Comparison of ENCODE assay signal across 9 cellular contexts in genomic region chr6:157667211-157668033, GRCh38.
DNase-seq lines count a peak whose midpoint lies in the region; ATAC-seq and TF ChIP-seq lines count a peak whose summit lies in the region.
"Had no signal": no experiment of that assay in that cellular context is flagged by ENCODE, and none has a peak within 500 bp of the region (broad histone marks: within the 10 kb centered on the region; RNA-seq: fewer than 3 reads in every experiment).

No MANE protein-coding gene starts in this region.

- H3K4me3 Mint-ChIP-seq in activated CD8-positive, alpha-beta memory T cell treated with anti-CD3 and anti-CD28 coated beads, Interleukin-2, amount 10 ng/mL, durations not matched to agents 7 days and 5 days = no peak overlapping the region
- no peak overlapping the region for H3K4me3 Mint-ChIP-seq in natural killer cell

- TF ChIP-seq POLR2A in suprapubic skin (IDR thresholded peaks at IDR 0.05) = no peak

- H3K4me1 Mint-ChIP-seq in activated CD8-positive, alpha-beta memory T cell treated with anti-CD3 and anti-CD28 coated beads, Interleukin-2, amount 10 ng/mL, durations not matched to agents 7 days and 5 days = peaks cover 17% of the 10 kb centered on the region
- peaks cover 6 to 13% of the 10 kb centered on the region in 2 donors for H3K4me1 Mint-ChIP-seq in natural killer cell

- DNase-seq in DMS79 treated with DMSO at 0.1 percent for 48 hours (lab: John Stamatoyannopoulos, UW) (peak; percentile 72), NCI-H774 (lab: John Stamatoyannopoulos, UW) (peak; percentile 65), epithelial cell of proximal tubule (ENCODE audit: low read depth) (peak; percentile 1), natural killer cell (peak; percentile 21), suprapubic skin (ENCODE audit: low spot score in 2 of 2) (peak in 1 of 2 donors; percentile 78)
- DNase-seq in activated CD8-positive, alpha-beta memory T cell treated with anti-CD3 and anti-CD28 coated beads, Interleukin-2, amount 10 ng/mL, durations not matched to agents 7 days and 5 days = peak; percentile 68

- TF ChIP-seq CTCF in epithelial cell of proximal tubule (conservative IDR thresholded peaks at IDR 0.05; ENCODE audit: low read depth, low read length) (peak; percentile 96), natural killer cell (IDR thresholded peaks at IDR 0.05) (peak; percentile 86), suprapubic skin (IDR thresholded peaks at IDR 0.05) (peak; percentile 66 to 71)

- intact Hi-C loops in natural killer cell (cut with micrococcal nuclease) = loop anchor here (1.0 to 5.0 kb wide), 3 partner anchors 205 to 353 kb away; partner anchors contain the start of gene ZDHHC14

- H3K9me3 ChIP-seq in suprapubic skin = no peaks in the 10 kb centered on the region

- ATAC-seq in HG02885 (IDR thresholded peaks at IDR 0.05; ENCODE audit: poor library complexity, unreplicated experiment) = peak; percentile 54
- peak; percentile 60 for ATAC-seq in activated CD8-positive, alpha-beta memory T cell treated with anti-CD3 and anti-CD28 coated beads, Interleukin-2, amount 10 ng/mL, durations not matched to agents 7 days and 5 days
- ATAC-seq in natural killer cell = peak; percentile 72 to 81 (median 78)
- ATAC-seq in GM21529 (IDR thresholded peaks at IDR 0.05; ENCODE audit: unreplicated experiment) = no peak

- no peak for TF ChIP-seq EP300 in suprapubic skin (IDR thresholded peaks at IDR 0.05)

- peaks cover 5% of the 10 kb centered on the region for H3K27me3 Mint-ChIP-seq in activated CD8-positive, alpha-beta memory T cell treated with anti-CD3 and anti-CD28 coated beads, Interleukin-2, amount 10 ng/mL, durations not matched to agents 7 days and 5 days
- peaks cover 0 to 4% of the 10 kb centered on the region in 2 donors for H3K27me3 Mint-ChIP-seq in natural killer cell (ENCODE audit: low read depth in 2 of 2)

- H3K36me3 ChIP-seq in suprapubic skin = no peaks in the 10 kb centered on the region

- WGBS in suprapubic skin = 47% methylated on average over 12 of the region's 12 CpGs

- no peak overlapping the region for H3K27ac Mint-ChIP-seq in activated CD8-positive, alpha-beta memory T cell treated with anti-CD3 and anti-CD28 coated beads, Interleukin-2, amount 10 ng/mL, durations not matched to agents 7 days and 5 days
- H3K27ac Mint-ChIP-seq in natural killer cell = no peak overlapping the region

- CTCF ChIA-PET in activated CD8-positive, alpha-beta memory T cell treated with anti-CD3 and anti-CD28 coated beads, Interleukin-2, amount 10 ng/mL, durations not matched to agents 7 days and 5 days (lab: Charles Lee) = interaction anchor here (0.6 to 7.5 kb wide), 22 partner anchors 9 to 365 kb away, joined by 3 to 61 read pairs (median 3); partner anchors contain the start of gene TMEM242

- H3K4me1 ChIP-seq in suprapubic skin = peaks cover 23% of the 10 kb centered on the region

- no peaks in the 10 kb centered on the region for H3K27me3 ChIP-seq in suprapubic skin

- no peaks in the 10 kb centered on the region for H3K36me3 Mint-ChIP-seq in activated CD8-positive, alpha-beta memory T cell treated with anti-CD3 and anti-CD28 coated beads, Interleukin-2, amount 10 ng/mL, durations not matched to agents 7 days and 5 days
- H3K36me3 Mint-ChIP-seq in natural killer cell = no peaks in the 10 kb centered on the region

- H3K27ac ChIP-seq in suprapubic skin = no peak overlapping the region
- H3K27ac ChIP-seq: epithelial cell of prostate had no signal

- no peaks in the 10 kb centered on the region for H3K9me3 Mint-ChIP-seq in activated CD8-positive, alpha-beta memory T cell treated with anti-CD3 and anti-CD28 coated beads, Interleukin-2, amount 10 ng/mL, durations not matched to agents 7 days and 5 days (ENCODE audit: low read depth)
- no peaks in the 10 kb centered on the region for H3K9me3 Mint-ChIP-seq in natural killer cell

- H3K4me3 ChIP-seq in epithelial cell of proximal tubule (ENCODE audit: low read depth, low read length) (no peak overlapping the region), suprapubic skin (no peak overlapping the region)
